1 cellular context compared by ENCODE assay signal in genomic region chr13:66926851-66927524, GRCh38.
TF ChIP-seq lines count a peak whose summit lies in the region.

No MANE protein-coding gene starts in this region.

TF ChIP-seq in K562, 482 proteins besides CTCF, POLR2A, EP300 and RAD21:
- TF ChIP-seq NFATC3 (IDR thresholded peaks at IDR 0.05) (no peak), RNF219 (CRISPR knock-in tag; IDR thresholded peaks at IDR 0.05) (no peak), RBM14 (IDR thresholded peaks at IDR 0.05; ENCODE audit: borderline replicate concordance, insufficient read depth, low read depth, low read length) (no peak), MITF (IDR thresholded peaks at IDR 0.05) (no peak), E2F3 (CRISPR knock-in tag; IDR thresholded peaks at IDR 0.05) (no peak), ARID2 (IDR thresholded peaks at IDR 0.05) (no peak), RBFOX2 (IDR thresholded peaks at IDR 0.05; ENCODE audit: low read depth, low read length) (no peak), ZNF707 (CRISPR knock-in tag; conservative IDR thresholded peaks at IDR 0.05) (no peak), ZKSCAN8 (CRISPR knock-in tag; IDR thresholded peaks at IDR 0.05) (no peak), SREBF1 (IDR thresholded peaks at IDR 0.05; ENCODE audit: borderline replicate concordance, low read depth, low read length) (no peak), ZNF175 (CRISPR knock-in tag; IDR thresholded peaks at IDR 0.05; ENCODE audit: low read depth) (no peak), SAP30 (IDR thresholded peaks at IDR 0.05; ENCODE audit: borderline replicate concordance, insufficient read depth, low read depth, low read length, poor library complexity, severe bottlenecking) (no peak), THAP7 (CRISPR knock-in tag; IDR thresholded peaks at IDR 0.05) (no peak), HOMEZ (CRISPR knock-in tag; IDR thresholded peaks at IDR 0.05) (no peak), POLR2G (IDR thresholded peaks at IDR 0.05; ENCODE audit: low read depth, low read length) (no peak), CREB5 (CRISPR knock-in tag; IDR thresholded peaks at IDR 0.05) (no peak), ZBTB33 (CRISPR knock-in tag; IDR thresholded peaks at IDR 0.05) (no peak), TRIM25 (IDR thresholded peaks at IDR 0.05; ENCODE audit: borderline replicate concordance) (no peak), FIP1L1 (IDR thresholded peaks at IDR 0.05; ENCODE audit: low read depth, low read length, poor library complexity, severe bottlenecking) (no peak)
- TF ChIP-seq, protein P1, sequence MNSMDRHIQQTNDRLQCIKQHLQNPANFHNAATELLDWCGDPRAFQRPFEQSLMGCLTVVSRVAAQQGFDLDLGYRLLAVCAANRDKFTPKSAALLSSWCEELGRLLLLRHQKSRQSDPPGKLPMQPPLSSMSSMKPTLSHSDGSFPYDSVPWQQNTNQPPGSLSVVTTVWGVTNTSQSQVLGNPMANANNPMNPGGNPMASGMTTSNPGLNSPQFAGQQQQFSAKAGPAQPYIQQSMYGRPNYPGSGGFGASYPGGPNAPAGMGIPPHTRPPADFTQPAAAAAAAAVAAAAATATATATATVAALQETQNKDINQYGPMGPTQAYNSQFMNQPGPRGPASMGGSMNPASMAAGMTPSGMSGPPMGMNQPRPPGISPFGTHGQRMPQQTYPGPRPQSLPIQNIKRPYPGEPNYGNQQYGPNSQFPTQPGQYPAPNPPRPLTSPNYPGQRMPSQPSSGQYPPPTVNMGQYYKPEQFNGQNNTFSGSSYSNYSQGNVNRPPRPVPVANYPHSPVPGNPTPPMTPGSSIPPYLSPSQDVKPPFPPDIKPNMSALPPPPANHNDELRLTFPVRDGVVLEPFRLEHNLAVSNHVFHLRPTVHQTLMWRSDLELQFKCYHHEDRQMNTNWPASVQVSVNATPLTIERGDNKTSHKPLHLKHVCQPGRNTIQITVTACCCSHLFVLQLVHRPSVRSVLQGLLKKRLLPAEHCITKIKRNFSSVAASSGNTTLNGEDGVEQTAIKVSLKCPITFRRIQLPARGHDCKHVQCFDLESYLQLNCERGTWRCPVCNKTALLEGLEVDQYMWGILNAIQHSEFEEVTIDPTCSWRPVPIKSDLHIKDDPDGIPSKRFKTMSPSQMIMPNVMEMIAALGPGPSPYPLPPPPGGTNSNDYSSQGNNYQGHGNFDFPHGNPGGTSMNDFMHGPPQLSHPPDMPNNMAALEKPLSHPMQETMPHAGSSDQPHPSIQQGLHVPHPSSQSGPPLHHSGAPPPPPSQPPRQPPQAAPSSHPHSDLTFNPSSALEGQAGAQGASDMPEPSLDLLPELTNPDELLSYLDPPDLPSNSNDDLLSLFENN (IDR thresholded peaks at IDR 0.05; ENCODE audit: low read depth in 2 of 2, low read length in 2 of 2): no peak
